In genomic region chr4:39931441-39931901, GRCh38 we compare ENCODE assay signal across 11 cellular contexts. TPM values are rescaled to one million over a fixed set of nuclear protein-coding genes. Genes with fewer than 3 reads are reported as not detected.
A peak's percentile ranks its signal among the peaks of the same experiment; 100 is the strongest.
DNase-seq lines count a peak whose midpoint lies in the region; ATAC-seq and TF ChIP-seq lines count a peak whose summit lies in the region.
"Had no signal": no experiment of that assay in that cellular context is flagged by ENCODE, and none has a peak within 500 bp of the region (broad histone marks: within the 10 kb centered on the region; RNA-seq: fewer than 3 reads in every experiment).

No MANE protein-coding gene starts in this region.

- no peak overlapping the region for H3K4me3 ChIP-seq in GM12865 (ENCODE audit: low read depth, low read length)

- H3K27me3 Mint-ChIP-seq in activated B cell treated with CpG ODN at 0.5 μM for 24 hours, result no peaks in the 10 kb centered on the region
- no peaks in the 10 kb centered on the region for H3K27me3 Mint-ChIP-seq in naive thymus-derived CD8-positive, alpha-beta T cell

- intact Hi-C loops in activated B cell treated with CpG ODN at 0.5 μM for 24 hours (cut with micrococcal nuclease), result loop anchor here (5.0 kb wide), 2 partner anchors 34 to 46 kb away; partner anchors contain the start of gene PDS5A

- ATAC-seq in GM21423 (IDR thresholded peaks at IDR 0.05; ENCODE audit: unreplicated experiment), result peak; percentile 56
- ATAC-seq in activated B cell treated with CpG ODN at 0.5 μM for 24 hours (ENCODE audit: low read depth), result peak; percentile 28
- ATAC-seq in naive thymus-derived CD8-positive, alpha-beta T cell, result peak in 1 of 2 donors; percentile 22
- no peak for ATAC-seq in HG03196 (IDR thresholded peaks at IDR 0.05; ENCODE audit: unreplicated experiment)
- ATAC-seq in HG03045 (IDR thresholded peaks at IDR 0.05; ENCODE audit: unreplicated experiment), result no peak

- peak; percentile 63 for DNase-seq in GM12865 (ENCODE audit: low read depth)
- DNase-seq in activated B cell treated with CpG ODN at 0.5 μM for 24 hours, result no peak
- DNase-seq in naive thymus-derived CD8-positive, alpha-beta T cell, result no peak
- no peak for DNase-seq in medulla oblongata (ENCODE audit: extremely low spot score)
- DNase-seq: DND-41, foreskin fibroblast, KBM-7, NCI-H510A had no signal

- POLR2A ChIA-PET in activated B cell treated with CpG ODN at 0.5 μM for 24 hours (lab: Charles Lee), result interaction anchor here (0.7 to 1.7 kb wide), 3 partner anchors 15 to 279 kb away, joined by 3 to 8 read pairs (median 7); no protein-coding TSS in a partner anchor
- POLR2A ChIA-PET in naive thymus-derived CD8-positive, alpha-beta T cell (lab: Charles Lee), result interaction anchor here (0.5 to 1.1 kb wide), 3 partner anchors 23 to 209 kb away, joined by 3 to 5 read pairs (median 4); no protein-coding TSS in a partner anchor

- TF ChIP-seq CTCF in GM12865 (IDR thresholded peaks at IDR 0.05; ENCODE audit: insufficient read depth, low read depth, low read length, missing control alignments), result no peak
- no peak for TF ChIP-seq CTCF in activated B cell treated with CpG ODN at 0.5 μM for 24 hours (IDR thresholded peaks at IDR 0.05)

- no peaks in the 10 kb centered on the region for H3K9me3 Mint-ChIP-seq in activated B cell treated with CpG ODN at 0.5 μM for 24 hours
- no peaks in the 10 kb centered on the region for H3K9me3 Mint-ChIP-seq in naive thymus-derived CD8-positive, alpha-beta T cell

- peaks cover 48% of the 10 kb centered on the region for H3K4me1 Mint-ChIP-seq in activated B cell treated with CpG ODN at 0.5 μM for 24 hours
- peaks cover 15 to 61% (median 53%) of the 10 kb centered on the region in 4 donors for H3K4me1 Mint-ChIP-seq in naive thymus-derived CD8-positive, alpha-beta T cell

- peak overlapping the region; percentile 32 for H3K27ac Mint-ChIP-seq in activated B cell treated with CpG ODN at 0.5 μM for 24 hours
- peak overlapping the region; percentile 4 to 85 (median 69) for H3K27ac Mint-ChIP-seq in naive thymus-derived CD8-positive, alpha-beta T cell

- CTCF ChIA-PET in activated B cell treated with CpG ODN at 0.5 μM for 24 hours (lab: Charles Lee), result no interaction called here

- H3K4me3 Mint-ChIP-seq in activated B cell treated with CpG ODN at 0.5 μM for 24 hours, result no peak overlapping the region
- H3K4me3 Mint-ChIP-seq in naive thymus-derived CD8-positive, alpha-beta T cell, result no peak overlapping the region

- H3K36me3 Mint-ChIP-seq in activated B cell treated with CpG ODN at 0.5 μM for 24 hours (ENCODE audit: low read depth), result peaks cover 26% of the 10 kb centered on the region
- peaks cover 0 to 26% (median 10%) of the 10 kb centered on the region in 3 donors for H3K36me3 Mint-ChIP-seq in naive thymus-derived CD8-positive, alpha-beta T cell

RNA-seq across cellular contexts. Expression of gene PDS5A, which starts 46.2 kb away (rescaled TPM):
- total RNA-seq in activated B cell treated with CpG ODN at 0.5 μM for 24 hours, result 91.9 and 103 TPM in 2 replicates
- 100 to 1,000 TPM in 1 of 2 experiments, 10 to 100 TPM in 1; 99.8 to 101 TPM for total RNA-seq in naive thymus-derived CD8-positive, alpha-beta T cell
- polyA plus RNA-seq in naive thymus-derived CD8-positive, alpha-beta T cell, result 10 to 100 TPM; 31.1 to 46.7 (median 32.4) TPM

Comparison
In these comparisons a context has a peak if more than half of its experiments do, and no peak if none do; other contexts are left out.
1. ATAC-seq: peak in GM21423 (single experiment) and activated B cell treated with CpG ODN at 0.5 μM for 24 hours (single experiment); none in HG03196 (single experiment) and HG03045 (single experiment).